ENCODE assay signal across 25 cellular contexts in genomic region chr20:44052166-44052565, GRCh38.
A peak's percentile ranks its signal among the peaks of the same experiment; 100 is the strongest.
DNase-seq lines count a peak whose midpoint lies in the region; ATAC-seq and TF ChIP-seq lines count a peak whose summit lies in the region.
"Had no signal": no experiment of that assay in that cellular context is flagged by ENCODE, and none has a peak within 500 bp of the region (broad histone marks: within the 10 kb centered on the region; RNA-seq: fewer than 3 reads in every experiment).

No MANE protein-coding gene starts in this region.

- H3K27ac Mint-ChIP-seq in activated CD4-positive, alpha-beta memory T cell treated with anti-CD3 and anti-CD28 coated beads, Interleukin-2, amount 10 ng/mL, durations not matched to agents 7 days and 5 days, result no peak overlapping the region
- no peak overlapping the region for H3K27ac Mint-ChIP-seq in activated CD4-positive, alpha-beta memory T cell treated with anti-CD3 and anti-CD28 coated beads for 36 hours
- H3K27ac Mint-ChIP-seq in endodermal cell, result no peak overlapping the region
- H3K27ac Mint-ChIP-seq: CD4-positive, alpha-beta T cell; H9; HFFc6 had no signal

- no peak for TF ChIP-seq POLR2A in sigmoid colon (IDR thresholded peaks at IDR 0.05)

- in situ Hi-C loops in G401 (cut with HindIII; ENCODE audit: low sequenced_read_pairs), result no loop called here

- no peaks in the 10 kb centered on the region for H3K4me1 ChIP-seq in endodermal cell (ENCODE audit: control insufficient read depth, insufficient read depth, low read length)
- no peaks in the 10 kb centered on the region for H3K4me1 ChIP-seq in sigmoid colon
- no peaks in the 10 kb centered on the region for H3K4me1 ChIP-seq in lower lobe of right lung

- DNase-seq in activated CD4-positive, alpha-beta memory T cell treated with anti-CD3 and anti-CD28 coated beads, Interleukin-2, amount 10 ng/mL, durations not matched to agents 7 days and 5 days, result peak; percentile 7
- DNase-seq in activated CD4-positive, alpha-beta memory T cell treated with anti-CD3 and anti-CD28 coated beads for 36 hours, result no peak
- DNase-seq in G401 (ENCODE audit: low spot score) (peak; percentile 42), endodermal cell (peak; percentile 29), sigmoid colon (peak; percentile 14), lower lobe of right lung (no peak), UCSD-AML1 (lab: John Stamatoyannopoulos, UW; ENCODE audit: unreplicated experiment) (no peak), NCI-H524 (lab: John Stamatoyannopoulos, UW) (no peak)
- DNase-seq: ACHN; CD4-positive, alpha-beta T cell; COR-L47; DMS 273 treated with DMSO at 0.1 percent for 48 hours; DMS79 treated with DMSO at 0.1 percent for 48 hours; GM23248; HFFc6; IMR-90; NCI-H1694; NCI-H2081; NCI-H2171; NCI-H526; SHP77 had no signal

- no peak for TF ChIP-seq EP300 in sigmoid colon (IDR thresholded peaks at IDR 0.05)

- peaks cover 1% of the 10 kb centered on the region for H3K9me3 Mint-ChIP-seq in activated CD4-positive, alpha-beta memory T cell treated with anti-CD3 and anti-CD28 coated beads, Interleukin-2, amount 10 ng/mL, durations not matched to agents 7 days and 5 days
- H3K9me3 Mint-ChIP-seq in activated CD4-positive, alpha-beta memory T cell treated with anti-CD3 and anti-CD28 coated beads for 36 hours, result no peaks in the 10 kb centered on the region
- no peaks in the 10 kb centered on the region for H3K9me3 Mint-ChIP-seq in endodermal cell
- H3K9me3 Mint-ChIP-seq: CD4-positive, alpha-beta T cell; H9; HFFc6 had no signal

- no peak overlapping the region for H3K9ac ChIP-seq in endodermal cell (ENCODE audit: extremely low read depth, low read length, poor library complexity, severe bottlenecking)
- H3K9ac ChIP-seq: BLaER1, GM23248, KMS-11 had no signal

- no peak for TF ChIP-seq CTCF in endodermal cell (conservative IDR thresholded peaks at IDR 0.05)
- TF ChIP-seq CTCF in sigmoid colon (IDR thresholded peaks at IDR 0.05), result no peak
- no peak for TF ChIP-seq CTCF in lower lobe of right lung (IDR thresholded peaks at IDR 0.05)

- CTCF ChIA-PET in activated CD4-positive, alpha-beta memory T cell treated with anti-CD3 and anti-CD28 coated beads, Interleukin-2, amount 10 ng/mL, durations not matched to agents 7 days and 5 days (lab: Charles Lee), result no interaction called here
- CTCF ChIA-PET in activated CD4-positive, alpha-beta memory T cell treated with anti-CD3 and anti-CD28 coated beads for 36 hours (lab: Charles Lee), result no interaction called here

- H3K36me3 Mint-ChIP-seq in activated CD4-positive, alpha-beta memory T cell treated with anti-CD3 and anti-CD28 coated beads, Interleukin-2, amount 10 ng/mL, durations not matched to agents 7 days and 5 days (ENCODE audit: low read depth), result no peaks in the 10 kb centered on the region
- H3K36me3 Mint-ChIP-seq in activated CD4-positive, alpha-beta memory T cell treated with anti-CD3 and anti-CD28 coated beads for 36 hours, result no peaks in the 10 kb centered on the region
- no peaks in the 10 kb centered on the region for H3K36me3 Mint-ChIP-seq in endodermal cell (ENCODE audit: low read depth)

- H3K27me3 ChIP-seq in endodermal cell (ENCODE audit: control insufficient read depth, insufficient read depth, low read length, poor library complexity, severe bottlenecking) (no peaks in the 10 kb centered on the region), sigmoid colon (no peaks in the 10 kb centered on the region), lower lobe of right lung (ENCODE audit: low read depth) (no peaks in the 10 kb centered on the region)
- H3K27me3 ChIP-seq: BLaER1 had no signal

- no peaks in the 10 kb centered on the region for H3K36me3 ChIP-seq in endodermal cell (ENCODE audit: control insufficient read depth, insufficient read depth, low read length)
- H3K36me3 ChIP-seq in sigmoid colon, result no peaks in the 10 kb centered on the region
- peaks cover 14% of the 10 kb centered on the region for H3K36me3 ChIP-seq in lower lobe of right lung
- H3K36me3 ChIP-seq: BLaER1 had no signal

- intact Hi-C loops in activated CD4-positive, alpha-beta memory T cell treated with anti-CD3 and anti-CD28 coated beads for 36 hours (cut with micrococcal nuclease), result no loop called here
- intact Hi-C loops in sigmoid colon (cut with DNase I) (no loop called here), lower lobe of right lung (cut with DNase I) (no loop called here)

- WGBS in endodermal cell (ENCODE audit: insufficient coverage in 1 of 2, insufficient read length in 1 of 2), 2 experiments, result 77 to 100% methylated on average over 4 to 10 of the region's 10 CpGs
- 75 to 96% methylated on average over 10 of the region's 10 CpGs for WGBS in sigmoid colon, 2 donors

- H3K27ac ChIP-seq in endodermal cell (ENCODE audit: low read depth, low read length) (no peak overlapping the region), sigmoid colon (no peak overlapping the region), lower lobe of right lung (no peak overlapping the region)
- H3K27ac ChIP-seq: 22Rv1, BLaER1, GM23248, KMS-11 had no signal

- no peak overlapping the region for H3K4me3 ChIP-seq in endodermal cell (ENCODE audit: low read length)
- H3K4me3 ChIP-seq in sigmoid colon, result no peak overlapping the region
- H3K4me3 ChIP-seq in lower lobe of right lung, result no peak overlapping the region
- H3K4me3 ChIP-seq: BLaER1, GM23248 had no signal

- H3K9me3 ChIP-seq in endodermal cell (ENCODE audit: control insufficient read depth, low read length), result no peaks in the 10 kb centered on the region
- H3K9me3 ChIP-seq in sigmoid colon, result peaks cover 0 to 9% (median 0%) of the 10 kb centered on the region in 4 donors
- H3K9me3 ChIP-seq in lower lobe of right lung, result no peaks in the 10 kb centered on the region
- H3K9me3 ChIP-seq: BLaER1 had no signal

- POLR2A ChIA-PET in activated CD4-positive, alpha-beta memory T cell treated with anti-CD3 and anti-CD28 coated beads, Interleukin-2, amount 10 ng/mL, durations not matched to agents 7 days and 5 days (lab: Charles Lee), result no interaction called here
- POLR2A ChIA-PET in activated CD4-positive, alpha-beta memory T cell treated with anti-CD3 and anti-CD28 coated beads for 36 hours (lab: Charles Lee), result no interaction called here

- no peaks in the 10 kb centered on the region for H3K4me1 Mint-ChIP-seq in activated CD4-positive, alpha-beta memory T cell treated with anti-CD3 and anti-CD28 coated beads, Interleukin-2, amount 10 ng/mL, durations not matched to agents 7 days and 5 days
- no peaks in the 10 kb centered on the region for H3K4me1 Mint-ChIP-seq in activated CD4-positive, alpha-beta memory T cell treated with anti-CD3 and anti-CD28 coated beads for 36 hours (ENCODE audit: low read depth)
- no peaks in the 10 kb centered on the region for H3K4me1 Mint-ChIP-seq in endodermal cell
- H3K4me1 Mint-ChIP-seq: H9 had no signal

- no peak for ATAC-seq in lower lobe of right lung

- H3K4me3 Mint-ChIP-seq in activated CD4-positive, alpha-beta memory T cell treated with anti-CD3 and anti-CD28 coated beads, Interleukin-2, amount 10 ng/mL, durations not matched to agents 7 days and 5 days, result no peak overlapping the region
- no peak overlapping the region for H3K4me3 Mint-ChIP-seq in activated CD4-positive, alpha-beta memory T cell treated with anti-CD3 and anti-CD28 coated beads for 36 hours
- no peak overlapping the region for H3K4me3 Mint-ChIP-seq in endodermal cell
- H3K4me3 Mint-ChIP-seq: CD4-positive, alpha-beta T cell; H9; HFFc6 had no signal

- peaks cover 25% of the 10 kb centered on the region for H3K27me3 Mint-ChIP-seq in activated CD4-positive, alpha-beta memory T cell treated with anti-CD3 and anti-CD28 coated beads, Interleukin-2, amount 10 ng/mL, durations not matched to agents 7 days and 5 days
- H3K27me3 Mint-ChIP-seq in activated CD4-positive, alpha-beta memory T cell treated with anti-CD3 and anti-CD28 coated beads for 36 hours, result no peaks in the 10 kb centered on the region
- no peaks in the 10 kb centered on the region for H3K27me3 Mint-ChIP-seq in endodermal cell (ENCODE audit: insufficient read depth)
- H3K27me3 Mint-ChIP-seq: CD4-positive, alpha-beta T cell had no signal

Comparison
In these comparisons a context has a peak if more than half of its experiments do, and no peak if none do; other contexts are left out.
1. DNase-seq: peak in activated CD4-positive, alpha-beta memory T cell treated with anti-CD3 and anti-CD28 coated beads, Interleukin-2, amount 10 ng/mL, durations not matched to agents 7 days and 5 days (single experiment), G401 (single experiment), endodermal cell (single experiment) and sigmoid colon (single experiment); none in activated CD4-positive, alpha-beta memory T cell treated with anti-CD3 and anti-CD28 coated beads for 36 hours (single experiment), lower lobe of right lung (single experiment), UCSD-AML1 (single experiment) and NCI-H524 (0 of 2).